In the genomic region with DNA sequence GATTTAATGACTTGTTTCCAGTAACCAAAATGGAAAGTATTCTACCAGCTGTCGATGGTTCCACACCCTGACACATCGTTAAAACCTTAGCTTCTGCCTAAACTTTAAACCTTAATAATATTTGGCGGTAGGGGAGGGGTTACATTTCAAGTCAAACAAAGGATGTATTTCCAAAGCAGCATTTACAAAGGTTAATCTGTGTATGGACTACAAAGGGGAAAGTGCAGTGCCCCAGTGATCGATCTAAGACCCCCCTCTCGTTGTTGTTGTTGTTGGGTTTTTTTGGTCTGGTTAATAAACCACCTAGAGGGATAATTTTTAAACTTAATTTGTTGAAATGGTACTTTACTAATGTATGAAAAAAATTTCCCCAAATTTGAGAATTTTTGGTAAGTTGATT, we compare ENCODE assay signal across 12 cellular contexts. TPM values are rescaled to one million over a fixed set of nuclear protein-coding genes. Genes with fewer than 3 reads are reported as not detected.
DNase-seq lines count a peak whose midpoint lies in the region; ATAC-seq, FAIRE-seq and TF ChIP-seq lines count a peak whose summit lies in the region.
"Had no signal": no experiment of that assay in that cellular context is flagged by ENCODE, and none has a peak within 500 bp of the region (broad histone marks: within the 10 kb centered on the region; RNA-seq: fewer than 3 reads in every experiment).

No MANE protein-coding gene starts in this region.

- peak overlapping the region; percentile 88 to 95 for H3K27ac ChIP-seq in breast epithelium
- no peak overlapping the region for H3K27ac ChIP-seq in H1 (ENCODE audit: low read depth, low read length)
- H3K27ac ChIP-seq in uterus = peak overlapping the region; percentile 77 to 94

- CTCF ChIA-PET in MCF 10A (lab: Yijun Ruan, JAX) (interaction anchor here (0.6 to 2.4 kb wide), 10 partner anchors 14 to 1992 kb away, joined by 3 to 24 read pairs (median 5); partner anchors contain the start of gene STEAP1), H1 (lab: Charles Lee; ENCODE audit: partially characterized antibody) (interaction anchor here (0.6 to 1.5 kb wide), 4 partner anchors 13 to 266 kb away, joined by 3 to 6 read pairs (median 3); no protein-coding TSS in a partner anchor)

- peak overlapping the region; percentile 97 to 98 for H3K4me2 ChIP-seq in H1 (ENCODE audit: insufficient read depth in 1 of 2, low read depth in 2 of 2, low read length in 2 of 2)

- H2BK5ac ChIP-seq in H1 (ENCODE audit: low read depth, low read length) = no peak overlapping the region

- H3K27ac Mint-ChIP-seq in MCF 10A (ENCODE audit: low read depth, unreplicated experiment) = no peak overlapping the region
- H3K27ac Mint-ChIP-seq in nephron = peak overlapping the region; percentile 85 to 95 (median 92)
- H3K27ac Mint-ChIP-seq: activated naive CD4-positive, alpha-beta T cell treated with anti-CD3 and anti-CD28 coated beads for 36 hours had no signal

- H3K36me3 ChIP-seq in breast epithelium = no peaks in the 10 kb centered on the region
- no peaks in the 10 kb centered on the region for H3K36me3 ChIP-seq in H1 (ENCODE audit: control insufficient read depth in 2 of 4, insufficient read depth in 4 of 4, low read length in 3 of 4)
- H3K36me3 ChIP-seq in uterus = no peaks in the 10 kb centered on the region

- H4K5ac ChIP-seq in H1 (ENCODE audit: insufficient read length, low read depth, low read length) = no peak overlapping the region

- no peaks in the 10 kb centered on the region for H3K9me3 ChIP-seq in breast epithelium
- H3K9me3 ChIP-seq in H1 (ENCODE audit: insufficient read depth in 2 of 2, low read depth in 1 of 2, low read length in 1 of 2) = no peaks in the 10 kb centered on the region
- no peaks in the 10 kb centered on the region for H3K9me3 ChIP-seq in uterus

- WGBS in H1 (ENCODE audit: extremely low coverage in 1 of 2, insufficient coverage in 1 of 2, insufficient read length in 1 of 2, insufficient replicate concordance in 2 of 2, low coverage in 1 of 2, low lambda C conversion rate in 2 of 2, missing lambda C conversion rate in 1 of 2), 2 experiments = 40% methylated on average over 5 of the region's 5 CpGs; no CpG with 5 or more reads in 1 of the 2 experiments

- H3K4me3 Mint-ChIP-seq in MCF 10A (ENCODE audit: unreplicated experiment) = no peak overlapping the region
- peak overlapping the region in 2 of 3 experiments; percentile 80 to 85 for H3K4me3 Mint-ChIP-seq in nephron

- H3K9me3 Mint-ChIP-seq in MCF 10A (ENCODE audit: unreplicated experiment) = no peaks in the 10 kb centered on the region
- H3K9me3 Mint-ChIP-seq in nephron = peaks cover 3% of the 10 kb centered on the region
- H3K9me3 Mint-ChIP-seq: activated naive CD4-positive, alpha-beta T cell treated with anti-CD3 and anti-CD28 coated beads for 36 hours had no signal

- TF ChIP-seq RAD21 in H1 (IDR thresholded peaks at IDR 0.05 in 1 of 2, conservative IDR thresholded peaks at IDR 0.05 in 1 of 2; ENCODE audit: low read depth in 2 of 2, low read length in 2 of 2) = no peak

- no peak overlapping the region for H3K14ac ChIP-seq in H1 (ENCODE audit: insufficient read length)

- POLR2A ChIA-PET in MCF 10A (lab: Yijun Ruan, JAX) (interaction anchor here (0.7 to 2.0 kb wide), 2 partner anchors 14 to 36 kb away, joined by 3 to 6 read pairs; no protein-coding TSS in a partner anchor), H1 (lab: Charles Lee; ENCODE audit: partially characterized antibody) (interaction anchor here (1.1 to 5.4 kb wide), 4 partner anchors 14 to 239 kb away, joined by 3 to 48 read pairs (median 6); no protein-coding TSS in a partner anchor)

- H2BK120ac ChIP-seq in H1 (replicated peaks; ENCODE audit: low read depth, low read length) = no peak overlapping the region

- H3K27me3 Mint-ChIP-seq in MCF 10A (ENCODE audit: insufficient read depth, unreplicated experiment) = no peaks in the 10 kb centered on the region
- peaks cover 8% of the 10 kb centered on the region for H3K27me3 Mint-ChIP-seq in nephron (ENCODE audit: low read depth)

- no peaks in the 10 kb centered on the region for H3K4me1 Mint-ChIP-seq in MCF 10A (ENCODE audit: insufficient read depth, unreplicated experiment)
- peaks cover 7% of the 10 kb centered on the region for H3K4me1 Mint-ChIP-seq in nephron

- H3K4me1 ChIP-seq in breast epithelium (no peaks in the 10 kb centered on the region), H1 (replicated peaks in 1 of 4; ENCODE audit: control insufficient read depth in 3 of 4, insufficient read depth in 4 of 4, low read length in 3 of 4) (peaks cover 2 to 10% (median 8%) of the 10 kb centered on the region in 4 experiments; a peak in 6 of 7 replicates), uterus (no peaks in the 10 kb centered on the region)

- H3K79me2 ChIP-seq in H1 (ENCODE audit: control insufficient read depth in 1 of 2, insufficient read depth in 2 of 2, low read length in 2 of 2) = peaks cover 0 to 33% of the 10 kb centered on the region in 2 experiments; a peak in 3 of 4 replicates

- intact Hi-C loops in breast epithelium (cut with DNase I; ENCODE audit: low total_unique reads) (no loop called here), MCF 10A (cut with micrococcal nuclease) (no loop called here), uterus (cut with DNase I; ENCODE audit: low total_unique reads) (no loop called here)

- no peaks in the 10 kb centered on the region for H4K20me1 ChIP-seq in H1 (replicated peaks in 1 of 2; ENCODE audit: control insufficient read depth in 1 of 2, insufficient read depth in 2 of 2, low read length in 2 of 2)

- no peak overlapping the region for H4K8ac ChIP-seq in H1 (ENCODE audit: extremely low read depth, insufficient read depth, low read length)

- FAIRE-seq in H1 (lab: Jason Lieb, UNC) = no peak

- no peak overlapping the region for H3K23ac ChIP-seq in H1 (ENCODE audit: insufficient read length)

- no peak overlapping the region for H2AK5ac ChIP-seq in H1 (ENCODE audit: low read depth, low read length)

- no peak overlapping the region for H4K91ac ChIP-seq in H1 (replicated peaks; ENCODE audit: insufficient read length, low read length)

- H3K36me3 Mint-ChIP-seq in MCF 10A (ENCODE audit: insufficient read depth, unreplicated experiment) (no peaks in the 10 kb centered on the region), nephron (ENCODE audit: low read depth) (no peaks in the 10 kb centered on the region)

- no peak overlapping the region for H2BK15ac ChIP-seq in H1 (ENCODE audit: low read length)

- TF ChIP-seq POLR2A in breast epithelium (IDR thresholded peaks at IDR 0.05) (no peak), H1 (IDR thresholded peaks at IDR 0.05; ENCODE audit: control extremely low read depth in 1 of 2, low read depth in 2 of 2, low read length in 2 of 2) (no peak), uterus (IDR thresholded peaks at IDR 0.05) (no peak)

- peak overlapping the region; percentile 83; the same call in 1 of the 2 replicates for H2AFZ ChIP-seq in H1 (ENCODE audit: low read length)

- H3K27me3 ChIP-seq in breast epithelium (no peaks in the 10 kb centered on the region), H1 (replicated peaks in 1 of 4; ENCODE audit: control insufficient read depth in 3 of 4, extremely low read depth in 1 of 4, insufficient read depth in 3 of 4, low read length in 3 of 4) (no peaks in the 10 kb centered on the region), uterus (no peaks in the 10 kb centered on the region)

- H3K56ac ChIP-seq in H1 (replicated peaks; ENCODE audit: insufficient read length, low read depth, low read length) = no peak overlapping the region

- BruUV-seq in MCF 10A (replicated peaks; lab: Mats Ljungman, UMichigan) = no TSS peak

- no peak overlapping the region for H2BK12ac ChIP-seq in H1 (ENCODE audit: low read depth, low read length)

- H3K4me3 ChIP-seq in breast epithelium = peak overlapping the region in 1 of 3 donors; percentile 94
- H3K4me3 ChIP-seq in H1 (ENCODE audit: extremely low read depth in 1 of 4, insufficient read depth in 2 of 4, low read depth in 3 of 4, low read length in 4 of 4) = peak overlapping the region; percentile 80 to 98 (median 88); a peak in 7 of 8 replicates
- H3K4me3 ChIP-seq in uterus = peak overlapping the region in 1 of 2 donors; percentile 92

- no peak for TF ChIP-seq EP300 in H1 (IDR thresholded peaks at IDR 0.05; ENCODE audit: borderline replicate concordance in 1 of 2, low read depth in 2 of 2, low read length in 2 of 2)

- DNase-seq in breast epithelium (ENCODE audit: low spot score in 2 of 2) = no peak
- no peak for DNase-seq in MCF 10A (ENCODE audit: unreplicated experiment)
- no peak for DNase-seq in H1 (ENCODE audit: low read depth in 1 of 2, low spot score in 2 of 2)
- DNase-seq in uterus = no peak
- no peak for DNase-seq in D341Med (ENCODE audit: low spot score)
- DNase-seq in central memory CD4-positive, alpha-beta T cell = no peak
- DNase-seq: ACHN; activated naive CD4-positive, alpha-beta T cell treated with anti-CD3 and anti-CD28 coated beads for 36 hours; cerebellar nuclear complex had no signal

- no peak overlapping the region; a peak in 2 of 7 replicates for H3K9ac ChIP-seq in H1 (replicated peaks in 1 of 4; ENCODE audit: extremely low read depth in 1 of 4, low read depth in 3 of 4, low read length in 3 of 4)

- H3K18ac ChIP-seq in H1 (ENCODE audit: extremely low read depth, low read length) = no peak overlapping the region

- no peaks in the 10 kb centered on the region for H3K79me1 ChIP-seq in H1 (ENCODE audit: low read depth, low read length)

- peaks cover 13% of the 10 kb centered on the region for H3K23me2 ChIP-seq in H1 (ENCODE audit: low read depth, low read length)

- no peak for ATAC-seq in HG02840 (IDR thresholded peaks at IDR 0.05; ENCODE audit: low FRiP score, unreplicated experiment)
- ATAC-seq: Right ventricle myocardium inferior had no signal

- H3K4ac ChIP-seq in H1 (replicated peaks; ENCODE audit: insufficient read length, low read depth, low read length) = no peak overlapping the region

- no peak overlapping the region for H2BK20ac ChIP-seq in H1 (ENCODE audit: low read length)

- no peak for TF ChIP-seq CTCF in breast epithelium (IDR thresholded peaks at IDR 0.05)
- no peak for TF ChIP-seq CTCF in MCF 10A (IDR thresholded peaks at IDR 0.05; ENCODE audit: unreplicated experiment)
- no peak for TF ChIP-seq CTCF in H1 (IDR thresholded peaks at IDR 0.05; ENCODE audit: control extremely low read depth in 1 of 3, insufficient read depth in 1 of 3, low read depth in 1 of 3, low read length in 3 of 3)
- no peak for TF ChIP-seq CTCF in nephron (IDR thresholded peaks at IDR 0.05; ENCODE audit: unreplicated experiment in 3 of 3)
- no peak for TF ChIP-seq CTCF in uterus (IDR thresholded peaks at IDR 0.05)

RNA-seq across cellular contexts. Expression of gene STEAP2, which starts 1.1 kb away (rescaled TPM):
- 10 to 100 TPM; 14.4 to 81.9 (median 22.1) TPM for total RNA-seq in breast epithelium
- 0.68 and 1.3 TPM in 2 replicates for total RNA-seq in MCF 10A (2022)
- total RNA-seq in H1 (2021; fragmentation: NEBNext Ultra II Directional; extraction: Animal tissue kit (Norgen Biotek cat#: 25700)) = 17.4 and 18.4 TPM in 2 replicates
- polyA plus RNA-seq in H1 (2011; rRNA removed) = 9.4 and 13.4 TPM in 2 replicates
- polyA plus RNA-seq in H1 (2011; cell fraction: cytosol; rRNA removed) = 12.8 TPM
- 18.2 TPM for polyA plus RNA-seq in H1 (2011; cell fraction: nucleus; rRNA removed)
- 8.0 to 17.5 TPM (median 11.0 TPM) in 4 replicates for polyA plus RNA-seq in H1 (2012, experiment 1 of 2)
- polyA plus RNA-seq in H1 (2012, experiment 2 of 2) = 1.5 TPM
- polyA plus RNA-seq in H1 (2013, experiment 1 of 2) = 15.4 TPM
- 14.9 TPM for polyA plus RNA-seq in H1 (2013, experiment 2 of 2)
- 22.7 and 37.1 TPM in 2 replicates for polyA minus RNA-seq in H1 (2011; rRNA and poly(A)+ RNA removed)
- 14.2 TPM for polyA minus RNA-seq in H1 (2011; cell fraction: cytosol; rRNA and poly(A)+ RNA removed)
- polyA minus RNA-seq in H1 (2011; cell fraction: nucleus; rRNA and poly(A)+ RNA removed) = 40.8 TPM
- 10 to 100 TPM; 18.0 to 48.2 (median 31.2) TPM for total RNA-seq in uterus
- total RNA-seq: activated naive CD4-positive, alpha-beta T cell treated with anti-CD3 and anti-CD28 coated beads for 36 hours had no signal

RNA-seq across cellular contexts. Expression of gene CFAP69, which starts 34.5 kb away (rescaled TPM):
- total RNA-seq in breast epithelium = 10 to 100 TPM; 13.0 to 45.2 (median 21.8) TPM
- 2.9 and 3.7 TPM in 2 replicates for total RNA-seq in MCF 10A (2022)
- 3.2 and 3.8 TPM in 2 replicates for total RNA-seq in H1 (2021; fragmentation: NEBNext Ultra II Directional; extraction: Animal tissue kit (Norgen Biotek cat#: 25700))
- polyA plus RNA-seq in H1 (2011; rRNA removed) = 1.00 and 1.0 TPM in 2 replicates
- polyA plus RNA-seq in H1 (2011; cell fraction: cytosol; rRNA removed) = 2.0 TPM
- 4.8 TPM for polyA plus RNA-seq in H1 (2011; cell fraction: nucleus; rRNA removed)
- polyA plus RNA-seq in H1 (2012, experiment 1 of 2) = 2.7 to 3.5 TPM (median 3.2 TPM) in 4 replicates
- 0.08 TPM for polyA plus RNA-seq in H1 (2012, experiment 2 of 2)
- polyA plus RNA-seq in H1 (2013, experiment 1 of 2) = 2.2 TPM
- 2.5 TPM for polyA plus RNA-seq in H1 (2013, experiment 2 of 2)
- polyA minus RNA-seq in H1 (2011; rRNA and poly(A)+ RNA removed) = 1.1 and 2.8 TPM in 2 replicates
- 4.3 TPM for polyA minus RNA-seq in H1 (2011; cell fraction: cytosol; rRNA and poly(A)+ RNA removed)
- 12.8 TPM for polyA minus RNA-seq in H1 (2011; cell fraction: nucleus; rRNA and poly(A)+ RNA removed)
- 10 to 100 TPM in 2 of 4 donors, 1 to 10 TPM in 2; 5.9 to 17.4 (median 10.2) TPM for total RNA-seq in uterus

RNA-seq across cellular contexts. Expression of gene STEAP1, which starts 56.2 kb away (rescaled TPM):
- 10 to 100 TPM; 19.2 to 75.1 (median 24.5) TPM for total RNA-seq in breast epithelium
- 3.1 and 3.2 TPM in 2 replicates for total RNA-seq in MCF 10A (2022)
- 8.1 and 9.5 TPM in 2 replicates for total RNA-seq in H1 (2021; fragmentation: NEBNext Ultra II Directional; extraction: Animal tissue kit (Norgen Biotek cat#: 25700))
- polyA plus RNA-seq in H1 (2011; rRNA removed) = 3.6 and 9.2 TPM in 2 replicates
- polyA plus RNA-seq in H1 (2011; cell fraction: cytosol; rRNA removed) = 8.8 TPM
- 1.7 TPM for polyA plus RNA-seq in H1 (2011; cell fraction: nucleus; rRNA removed)
- polyA plus RNA-seq in H1 (2012, experiment 1 of 2) = 6.2 to 14.9 TPM (median 8.8 TPM) in 4 replicates
- polyA plus RNA-seq in H1 (2012, experiment 2 of 2) = 2.9 TPM
- polyA plus RNA-seq in H1 (2013, experiment 1 of 2) = 15.9 TPM
- polyA plus RNA-seq in H1 (2013, experiment 2 of 2) = 19.5 TPM
- 4.0 and 5.3 TPM in 2 replicates for polyA minus RNA-seq in H1 (2011; rRNA and poly(A)+ RNA removed)
- polyA minus RNA-seq in H1 (2011; cell fraction: cytosol; rRNA and poly(A)+ RNA removed) = 2.3 TPM
- 4.7 TPM for polyA minus RNA-seq in H1 (2011; cell fraction: nucleus; rRNA and poly(A)+ RNA removed)
- 1 to 10 TPM in 3 of 4 donors, under 1 TPM in 1; 0.77 to 9.4 (median 6.2) TPM for total RNA-seq in uterus
